Comparison of ENCODE assay signal across 14 cellular contexts in genomic region chr20:25706793-25707192, GRCh38. TPM values are rescaled to one million over a fixed set of nuclear protein-coding genes. Genes with fewer than 3 reads are reported as not detected.
DNase-seq lines count a peak whose midpoint lies in the region; ATAC-seq and TF ChIP-seq lines count a peak whose summit lies in the region.
"Had no signal": no experiment of that assay in that cellular context is flagged by ENCODE, and none has a peak within 500 bp of the region (broad histone marks: within the 10 kb centered on the region; RNA-seq: fewer than 3 reads in every experiment).

No MANE protein-coding gene starts in this region.

- peaks cover 21% of the 10 kb centered on the region for H3K36me3 Mint-ChIP-seq in activated naive CD4-positive, alpha-beta T cell treated with anti-CD3 and anti-CD28 coated beads for 36 hours (ENCODE audit: low read depth)
- peaks cover 22% of the 10 kb centered on the region for H3K36me3 Mint-ChIP-seq in T-helper 2 cell treated with Interferon-gamma antibody and Interleukin-4, amounts not matched to agents 5 μg/mL and 100 μg/mL, for 36 hours (ENCODE audit: low read depth)
- H3K36me3 Mint-ChIP-seq in activated naive CD4-positive, alpha-beta T cell treated with anti-CD3 and anti-CD28 coated beads, Interleukin-2, amount 50 U/mL, for 72 hours: peaks cover 7 to 35% of the 10 kb centered on the region in 2 donors
- H3K36me3 Mint-ChIP-seq in mesothelial cell of epicardium: peaks cover 5% of the 10 kb centered on the region

- peaks cover 19% of the 10 kb centered on the region for H3K9me3 Mint-ChIP-seq in activated naive CD4-positive, alpha-beta T cell treated with anti-CD3 and anti-CD28 coated beads for 36 hours
- peaks cover 36% of the 10 kb centered on the region for H3K9me3 Mint-ChIP-seq in T-helper 2 cell treated with Interferon-gamma antibody and Interleukin-4, amounts not matched to agents 5 μg/mL and 100 μg/mL, for 36 hours
- peaks cover 9 to 25% of the 10 kb centered on the region in 2 donors for H3K9me3 Mint-ChIP-seq in activated naive CD4-positive, alpha-beta T cell treated with anti-CD3 and anti-CD28 coated beads, Interleukin-2, amount 50 U/mL, for 72 hours
- H3K9me3 Mint-ChIP-seq in mesothelial cell of epicardium: peaks cover 55% of the 10 kb centered on the region

- H3K27ac Mint-ChIP-seq in activated naive CD4-positive, alpha-beta T cell treated with anti-CD3 and anti-CD28 coated beads for 36 hours: peak overlapping the region; percentile 66
- H3K27ac Mint-ChIP-seq in T-helper 2 cell treated with Interferon-gamma antibody and Interleukin-4, amounts not matched to agents 5 μg/mL and 100 μg/mL, for 36 hours: peak overlapping the region; percentile 67
- H3K27ac Mint-ChIP-seq in activated naive CD4-positive, alpha-beta T cell treated with anti-CD3 and anti-CD28 coated beads, Interleukin-2, amount 50 U/mL, for 72 hours: peak overlapping the region; percentile 19 to 27
- no peak overlapping the region for H3K27ac Mint-ChIP-seq in mesothelial cell of epicardium

- H3K4me1 Mint-ChIP-seq in activated naive CD4-positive, alpha-beta T cell treated with anti-CD3 and anti-CD28 coated beads for 36 hours (ENCODE audit: low read depth): peaks cover 18% of the 10 kb centered on the region
- H3K4me1 Mint-ChIP-seq in T-helper 2 cell treated with Interferon-gamma antibody and Interleukin-4, amounts not matched to agents 5 μg/mL and 100 μg/mL, for 36 hours (ENCODE audit: low read depth): peaks cover 19% of the 10 kb centered on the region
- no peaks in the 10 kb centered on the region for H3K4me1 Mint-ChIP-seq in mesothelial cell of epicardium

- no peak for TF ChIP-seq CTCF in mesothelial cell of epicardium (IDR thresholded peaks at IDR 0.05; ENCODE audit: unreplicated experiment)

- peak; percentile 63 for DNase-seq in activated naive CD4-positive, alpha-beta T cell treated with anti-CD3 and anti-CD28 coated beads for 36 hours
- DNase-seq in activated naive CD4-positive, alpha-beta T cell (lab: John Stamatoyannopoulos, UW): no peak
- no peak for DNase-seq in T-helper 2 cell treated with Interferon-gamma antibody and Interleukin-4, amounts not matched to agents 5 μg/mL and 100 μg/mL, for 36 hours (ENCODE audit: low spot score)
- no peak for DNase-seq in activated naive CD4-positive, alpha-beta T cell treated with anti-CD3 and anti-CD28 coated beads, Interleukin-2, amount 50 U/mL, for 72 hours (ENCODE audit: low spot score in 2 of 2)
- DNase-seq in stimulated activated naive CD4-positive, alpha-beta T cell (lab: John Stamatoyannopoulos, UW): peak in 4 of 6 experiments; percentile 14 to 38 (median 22)
- DNase-seq in HUDEP-2 (lab: John Stamatoyannopoulos, UW; ENCODE audit: unreplicated experiment in 76 of 76) (no peak), mesothelial cell of epicardium (ENCODE audit: low spot score in 2 of 2, unreplicated experiment in 2 of 2) (no peak)
- DNase-seq: ACHN; anterior cingulate cortex; effector CD4-positive, alpha-beta T cell; GOT3; NCI-H1930 had no signal

- peak overlapping the region; percentile 41 for H3K4me3 Mint-ChIP-seq in activated naive CD4-positive, alpha-beta T cell treated with anti-CD3 and anti-CD28 coated beads for 36 hours
- peak overlapping the region; percentile 58 for H3K4me3 Mint-ChIP-seq in T-helper 2 cell treated with Interferon-gamma antibody and Interleukin-4, amounts not matched to agents 5 μg/mL and 100 μg/mL, for 36 hours
- H3K4me3 Mint-ChIP-seq in mesothelial cell of epicardium: no peak overlapping the region

- H3K27me3 Mint-ChIP-seq in activated naive CD4-positive, alpha-beta T cell treated with anti-CD3 and anti-CD28 coated beads for 36 hours (ENCODE audit: low read depth): no peaks in the 10 kb centered on the region
- peaks cover 10% of the 10 kb centered on the region for H3K27me3 Mint-ChIP-seq in T-helper 2 cell treated with Interferon-gamma antibody and Interleukin-4, amounts not matched to agents 5 μg/mL and 100 μg/mL, for 36 hours (ENCODE audit: low read depth)
- H3K27me3 Mint-ChIP-seq in mesothelial cell of epicardium (ENCODE audit: low read depth): peaks cover 8% of the 10 kb centered on the region

- intact Hi-C loops in activated naive CD4-positive, alpha-beta T cell treated with anti-CD3 and anti-CD28 coated beads for 36 hours (cut with micrococcal nuclease): loop anchor here (1.0 kb wide), 1 partner anchor 10 kb away; the partner anchor contains the start of gene ZNF337

- peak in 1 of 2 donors; percentile 84 for ATAC-seq in activated naive CD4-positive, alpha-beta T cell treated with anti-CD3 and anti-CD28 coated beads, Interleukin-2, amount 50 U/mL, for 72 hours
- no peak for ATAC-seq in HG02571 (IDR thresholded peaks at IDR 0.05; ENCODE audit: unreplicated experiment)
- ATAC-seq: K562 had no signal

- CTCF ChIA-PET in activated naive CD4-positive, alpha-beta T cell treated with anti-CD3 and anti-CD28 coated beads for 36 hours (lab: Charles Lee): interaction anchor here (0.6 kb wide), 1 partner anchor 10 kb away, joined by 3 read pairs; no protein-coding TSS in a partner anchor

RNA-seq across cellular contexts. Expression of gene ZNF337, which starts 10.1 kb away (rescaled TPM):
- total RNA-seq in activated naive CD4-positive, alpha-beta T cell treated with anti-CD3 and anti-CD28 coated beads for 36 hours: 10 to 100 TPM; 12.2 to 12.6 TPM
- 10 to 100 TPM; 14.3 to 17.2 TPM for total RNA-seq in activated naive CD4-positive, alpha-beta T cell treated with anti-CD3 and anti-CD28 coated beads, Interleukin-2, amount 50 U/mL, for 72 hours
- total RNA-seq in mesothelial cell of epicardium: 23.9 to 27.1 TPM (median 25.5 TPM) in 3 replicates

Comparison
In these comparisons a context has a peak if more than half of its experiments do, and no peak if none do; other contexts are left out.
1. DNase-seq: peak in activated naive CD4-positive, alpha-beta T cell treated with anti-CD3 and anti-CD28 coated beads for 36 hours (single experiment) and stimulated activated naive CD4-positive, alpha-beta T cell (4 of 6); none in activated naive CD4-positive, alpha-beta T cell (0 of 4), T-helper 2 cell treated with Interferon-gamma antibody and Interleukin-4, amounts not matched to agents 5 μg/mL and 100 μg/mL, for 36 hours (single experiment), activated naive CD4-positive, alpha-beta T cell treated with anti-CD3 and anti-CD28 coated beads, Interleukin-2, amount 50 U/mL, for 72 hours (0 of 2), HUDEP-2 (0 of 76) and mesothelial cell of epicardium (0 of 2).